14 cellular contexts compared by ENCODE assay signal in genomic region chr21:37546949-37547614, GRCh38.
DNase-seq lines count a peak whose midpoint lies in the region; ATAC-seq, FAIRE-seq and TF ChIP-seq lines count a peak whose summit lies in the region.
"Had no signal": no experiment of that assay in that cellular context is flagged by ENCODE, and none has a peak within 500 bp of the region (broad histone marks: within the 10 kb centered on the region; RNA-seq: fewer than 3 reads in every experiment).

No MANE protein-coding gene starts in this region.

- in situ Hi-C loops in astrocyte of the cerebellum (cut with HindIII; ENCODE audit: low sequenced_read_pairs) = no loop called here

- intact Hi-C loops in CD14-positive monocyte (cut with micrococcal nuclease) = no loop called here

- no peak for TF ChIP-seq CTCF in CD14-positive monocyte (IDR thresholded peaks at IDR 0.05)
- TF ChIP-seq CTCF in astrocyte of the cerebellum (IDR thresholded peaks at IDR 0.05; ENCODE audit: low read depth, low read length, missing control alignments) = no peak

- no peaks in the 10 kb centered on the region for H3K36me3 Mint-ChIP-seq in CD14-positive monocyte
- peaks cover 2 to 18% (median 11%) of the 10 kb centered on the region in 3 donors for H3K36me3 Mint-ChIP-seq in naive thymus-derived CD8-positive, alpha-beta T cell
- H3K36me3 Mint-ChIP-seq in stimulated activated memory B cell treated with anti-CD40 and anti-IgM and Interleukin-4, amounts not matched to agents 10 μg/mL and 1 μg/mL and 100 μg/mL, for 72 hours = peaks cover 12% of the 10 kb centered on the region

- peaks cover 24 to 28% (median 24%) of the 10 kb centered on the region in 3 donors for H3K27me3 Mint-ChIP-seq in CD14-positive monocyte (ENCODE audit: low read depth in 3 of 3)
- peaks cover 13 to 23% (median 19%) of the 10 kb centered on the region in 5 donors for H3K27me3 Mint-ChIP-seq in naive thymus-derived CD8-positive, alpha-beta T cell
- H3K27me3 Mint-ChIP-seq in stimulated activated memory B cell treated with anti-CD40 and anti-IgM and Interleukin-4, amounts not matched to agents 10 μg/mL and 1 μg/mL and 100 μg/mL, for 72 hours = peaks cover 49% of the 10 kb centered on the region

- peaks cover 16% of the 10 kb centered on the region for H3K4me1 Mint-ChIP-seq in CD14-positive monocyte
- peaks cover 7 to 26% (median 17%) of the 10 kb centered on the region in 4 donors for H3K4me1 Mint-ChIP-seq in naive thymus-derived CD8-positive, alpha-beta T cell
- H3K4me1 Mint-ChIP-seq in stimulated activated memory B cell treated with anti-CD40 and anti-IgM and Interleukin-4, amounts not matched to agents 10 μg/mL and 1 μg/mL and 100 μg/mL, for 72 hours = peaks cover 11% of the 10 kb centered on the region

- H3K4me3 Mint-ChIP-seq in CD14-positive monocyte = peak overlapping the region; percentile 37 to 70
- H3K4me3 Mint-ChIP-seq in naive thymus-derived CD8-positive, alpha-beta T cell = peak overlapping the region in 7 of 10 donors; percentile 3 to 48 (median 19)
- no peak overlapping the region for H3K4me3 Mint-ChIP-seq in stimulated activated memory B cell treated with anti-CD40 and anti-IgM and Interleukin-4, amounts not matched to agents 10 μg/mL and 1 μg/mL and 100 μg/mL, for 72 hours

- DNase-seq in CD14-positive monocyte (ENCODE audit: low spot score) (no peak), HTR-8/SVneo (ENCODE audit: insufficient read length, low spot score) (peak; percentile 50), astrocyte of the cerebellum (ENCODE audit: low read depth) (peak; percentile 38), dedifferentiated amniotic fluid mesenchymal stem cell (ENCODE audit: extremely low spot score) (no peak), NCI-H526 (lab: John Stamatoyannopoulos, UW) (no peak)
- DNase-seq in naive thymus-derived CD8-positive, alpha-beta T cell = no peak
- DNase-seq: activated CD4-positive, alpha-beta T cell treated with anti-CD3 and anti-CD28 coated beads for 4 hours; stimulated activated CD4-positive, alpha-beta T cell treated with anti-CD3 and anti-CD28 coated beads, Interleukin-4, amount 100 ng/mL, for 24 hours had no signal

- POLR2A ChIA-PET in naive thymus-derived CD8-positive, alpha-beta T cell (lab: Charles Lee) = no interaction called here

- no peak overlapping the region for H3K4me3 ChIP-seq in astrocyte of the cerebellum (ENCODE audit: low read depth, low read length)
- H3K4me3 ChIP-seq: upper lobe of left lung had no signal

- no peak for FAIRE-seq in HTR-8/SVneo (lab: Jason Lieb, UNC)
- FAIRE-seq: D721Med had no signal

- H3K9me3 Mint-ChIP-seq in CD14-positive monocyte = peaks cover 1 to 12% (median 8%) of the 10 kb centered on the region in 7 donors
- H3K9me3 Mint-ChIP-seq in naive thymus-derived CD8-positive, alpha-beta T cell = peaks cover 7 to 20% (median 12%) of the 10 kb centered on the region in 9 donors
- peaks cover 6% of the 10 kb centered on the region for H3K9me3 Mint-ChIP-seq in stimulated activated memory B cell treated with anti-CD40 and anti-IgM and Interleukin-4, amounts not matched to agents 10 μg/mL and 1 μg/mL and 100 μg/mL, for 72 hours

- no peak overlapping the region for H3K27ac Mint-ChIP-seq in CD14-positive monocyte
- H3K27ac Mint-ChIP-seq in naive thymus-derived CD8-positive, alpha-beta T cell = no peak overlapping the region
- H3K27ac Mint-ChIP-seq in stimulated activated memory B cell treated with anti-CD40 and anti-IgM and Interleukin-4, amounts not matched to agents 10 μg/mL and 1 μg/mL and 100 μg/mL, for 72 hours = no peak overlapping the region
- H3K27ac Mint-ChIP-seq: IgD-negative memory B cell had no signal

- ATAC-seq in naive thymus-derived CD8-positive, alpha-beta T cell = peak in 1 of 2 donors; percentile 43
- ATAC-seq in GM19463 (IDR thresholded peaks at IDR 0.05; ENCODE audit: unreplicated experiment) = no peak
- ATAC-seq in stimulated activated memory B cell treated with anti-CD40 and anti-IgM and Interleukin-4, amounts not matched to agents 10 μg/mL and 1 μg/mL and 100 μg/mL, for 72 hours = no peak
- ATAC-seq: foreskin keratinocyte had no signal

Comparison
In these comparisons a context has a peak if more than half of its experiments do, and no peak if none do; other contexts are left out.
1. DNase-seq: peak in HTR-8/SVneo (single experiment) and astrocyte of the cerebellum (single experiment); none in CD14-positive monocyte (single experiment), naive thymus-derived CD8-positive, alpha-beta T cell (0 of 10), dedifferentiated amniotic fluid mesenchymal stem cell (single experiment) and NCI-H526 (0 of 2).